9 cellular contexts compared by ENCODE assay signal in the genomic region with DNA sequence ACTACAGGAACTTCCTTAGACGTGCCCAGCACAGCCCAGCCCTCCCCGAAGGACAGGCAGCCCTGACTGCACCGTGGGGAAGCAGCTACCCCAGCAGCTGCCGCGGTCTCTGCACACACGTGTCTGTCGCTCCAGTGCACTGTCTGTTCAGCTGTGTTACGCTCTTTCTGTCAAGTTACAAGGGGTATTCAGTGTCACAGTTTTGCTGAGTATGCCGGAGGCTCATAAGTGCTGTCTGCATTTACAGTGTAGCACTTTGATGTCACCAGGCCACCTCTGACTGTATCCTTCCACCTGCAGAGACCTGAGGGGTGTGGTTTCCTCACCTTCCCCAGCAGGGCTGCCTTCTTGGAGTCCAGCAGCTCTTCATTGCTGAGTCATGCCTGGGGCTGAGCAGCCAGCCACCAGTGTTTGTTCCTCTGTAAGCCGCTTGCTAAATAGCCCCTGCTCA.
A peak's percentile ranks its signal among the peaks of the same experiment; 100 is the strongest.
DNase-seq lines count a peak whose midpoint lies in the region; ATAC-seq and TF ChIP-seq lines count a peak whose summit lies in the region.
"Had no signal": no experiment of that assay in that cellular context is flagged by ENCODE, and none has a peak within 500 bp of the region (broad histone marks: within the 10 kb centered on the region; RNA-seq: fewer than 3 reads in every experiment).

No MANE protein-coding gene starts in this region.

- 56% methylated on average over 10 of the region's 10 CpGs for WGBS in smooth muscle cell (ENCODE audit: low lambda C conversion rate)

- H3F3A ChIP-seq in smooth muscle cell (ENCODE audit: low read depth): no peaks in the 10 kb centered on the region

- H2AFZ ChIP-seq in smooth muscle cell (ENCODE audit: low read depth): no peak overlapping the region

- H3K9me3 ChIP-seq in smooth muscle cell (replicated peaks; ENCODE audit: low read depth): no peaks in the 10 kb centered on the region
- H3K9me3 ChIP-seq: Caco-2 had no signal

- CTCF ChIA-PET in activated CD8-positive, alpha-beta memory T cell treated with anti-CD3 and anti-CD28 coated beads, Interleukin-2, amount 10 ng/mL, durations not matched to agents 7 days and 5 days (lab: Charles Lee): no interaction called here

- peaks cover 6% of the 10 kb centered on the region for H3K4me1 ChIP-seq in smooth muscle cell (ENCODE audit: low read depth)
- H3K4me1 ChIP-seq: Caco-2 had no signal

- peak overlapping the region; percentile 52 for H3K27ac Mint-ChIP-seq in activated CD8-positive, alpha-beta memory T cell treated with anti-CD3 and anti-CD28 coated beads, Interleukin-2, amount 10 ng/mL, durations not matched to agents 7 days and 5 days
- H3K27ac Mint-ChIP-seq in chondrocyte (ENCODE audit: unreplicated experiment): peak overlapping the region; percentile 88

- DNase-seq in activated CD8-positive, alpha-beta memory T cell treated with anti-CD3 and anti-CD28 coated beads, Interleukin-2, amount 10 ng/mL, durations not matched to agents 7 days and 5 days: peak; percentile 46
- DNase-seq in activated CD8-positive, alpha-beta memory T cell treated with anti-CD3 and anti-CD28 coated beads for 24 hours: no peak
- DNase-seq in NCI-H2081 treated with DMSO at 0.1 percent for 48 hours (lab: John Stamatoyannopoulos, UW) (peak; percentile 4), chondrocyte (ENCODE audit: low spot score) (no peak), smooth muscle cell (lab: John Stamatoyannopoulos, UW; ENCODE audit: unreplicated experiment) (no peak), NCI-H1048 (lab: John Stamatoyannopoulos, UW) (no peak), NCI-H82 (lab: John Stamatoyannopoulos, UW) (no peak)

- peaks cover 13% of the 10 kb centered on the region for H3K4me1 Mint-ChIP-seq in activated CD8-positive, alpha-beta memory T cell treated with anti-CD3 and anti-CD28 coated beads, Interleukin-2, amount 10 ng/mL, durations not matched to agents 7 days and 5 days
- H3K4me1 Mint-ChIP-seq in chondrocyte (ENCODE audit: low read depth): peaks cover 14% of the 10 kb centered on the region

- peak overlapping the region; percentile 20 for H3K27ac ChIP-seq in smooth muscle cell (ENCODE audit: low read depth)

- H3K36me3 ChIP-seq in smooth muscle cell (ENCODE audit: low read depth): peaks cover 4% of the 10 kb centered on the region

- no peak overlapping the region for H3K4me2 ChIP-seq in smooth muscle cell

- H4K20me1 ChIP-seq in smooth muscle cell (ENCODE audit: low read depth): peaks cover 62% of the 10 kb centered on the region

- no peak overlapping the region for H3K4me3 Mint-ChIP-seq in activated CD8-positive, alpha-beta memory T cell treated with anti-CD3 and anti-CD28 coated beads, Interleukin-2, amount 10 ng/mL, durations not matched to agents 7 days and 5 days
- no peak overlapping the region for H3K4me3 Mint-ChIP-seq in chondrocyte (ENCODE audit: unreplicated experiment)

- no peak overlapping the region for H3K4me3 ChIP-seq in smooth muscle cell

- TF ChIP-seq CTCF in chondrocyte (IDR thresholded peaks at IDR 0.05): no peak
- TF ChIP-seq CTCF in smooth muscle cell (IDR thresholded peaks at IDR 0.05; ENCODE audit: borderline replicate concordance, insufficient read depth, poor library complexity, severe bottlenecking): no peak

- peaks cover 12% of the 10 kb centered on the region for H3K36me3 Mint-ChIP-seq in activated CD8-positive, alpha-beta memory T cell treated with anti-CD3 and anti-CD28 coated beads, Interleukin-2, amount 10 ng/mL, durations not matched to agents 7 days and 5 days
- peaks cover 19% of the 10 kb centered on the region for H3K36me3 Mint-ChIP-seq in chondrocyte (ENCODE audit: low read depth)

- H3K9me3 Mint-ChIP-seq in activated CD8-positive, alpha-beta memory T cell treated with anti-CD3 and anti-CD28 coated beads, Interleukin-2, amount 10 ng/mL, durations not matched to agents 7 days and 5 days (ENCODE audit: low read depth): no peaks in the 10 kb centered on the region
- H3K9me3 Mint-ChIP-seq in chondrocyte (ENCODE audit: low read depth): no peaks in the 10 kb centered on the region

- ATAC-seq in activated CD8-positive, alpha-beta memory T cell treated with anti-CD3 and anti-CD28 coated beads, Interleukin-2, amount 10 ng/mL, durations not matched to agents 7 days and 5 days: peak; percentile 77
- ATAC-seq in HG02610 (IDR thresholded peaks at IDR 0.05; ENCODE audit: unreplicated experiment): peak; percentile 61

- H3K27me3 ChIP-seq in smooth muscle cell (ENCODE audit: low read depth): no peaks in the 10 kb centered on the region

- no peak overlapping the region for H3K9ac ChIP-seq in smooth muscle cell (ENCODE audit: low read depth)

- no peaks in the 10 kb centered on the region for H3K27me3 Mint-ChIP-seq in activated CD8-positive, alpha-beta memory T cell treated with anti-CD3 and anti-CD28 coated beads, Interleukin-2, amount 10 ng/mL, durations not matched to agents 7 days and 5 days
- H3K27me3 Mint-ChIP-seq in chondrocyte (ENCODE audit: low read depth): no peaks in the 10 kb centered on the region

- H3K79me2 ChIP-seq in smooth muscle cell (ENCODE audit: low read depth): peaks cover 9% of the 10 kb centered on the region

Comparison
In these comparisons a context has a peak if more than half of its experiments do, and no peak if none do; other contexts are left out.
1. DNase-seq: peak in activated CD8-positive, alpha-beta memory T cell treated with anti-CD3 and anti-CD28 coated beads, Interleukin-2, amount 10 ng/mL, durations not matched to agents 7 days and 5 days (single experiment) and NCI-H2081 treated with DMSO at 0.1 percent for 48 hours (single experiment); none in activated CD8-positive, alpha-beta memory T cell treated with anti-CD3 and anti-CD28 coated beads for 24 hours (single experiment), chondrocyte (single experiment), smooth muscle cell (single experiment), NCI-H1048 (single experiment) and NCI-H82 (single experiment).